In genomic region chr1:203440780-203441179, GRCh38 we compare ENCODE assay signal across 9 cellular contexts. TPM values are rescaled to one million over a fixed set of nuclear protein-coding genes. Genes with fewer than 3 reads are reported as not detected.
DNase-seq lines count a peak whose midpoint lies in the region; FAIRE-seq and TF ChIP-seq lines count a peak whose summit lies in the region.
"Had no signal": no experiment of that assay in that cellular context is flagged by ENCODE, and none has a peak within 500 bp of the region (broad histone marks: within the 10 kb centered on the region; RNA-seq: fewer than 3 reads in every experiment).

No MANE protein-coding gene starts in this region.

- H3K4me3 ChIP-seq in Peyer's patch (no peak overlapping the region), fibroblast of pulmonary artery (replicated peaks; ENCODE audit: low read depth, low read length) (no peak overlapping the region)

- peaks cover 0 to 40% (median 8%) of the 10 kb centered on the region in 4 donors for H3K4me1 ChIP-seq in Peyer's patch

- no peak for TF ChIP-seq POLR2A in Peyer's patch (IDR thresholded peaks at IDR 0.05)

- peak overlapping the region in 2 of 4 donors; percentile 48 to 51 for H3K27ac ChIP-seq in Peyer's patch

- H3K9me3 ChIP-seq in Peyer's patch = no peaks in the 10 kb centered on the region

- peaks cover 6% of the 10 kb centered on the region for H3K36me3 Mint-ChIP-seq in glutamatergic neuron (ENCODE audit: unreplicated experiment)
- H3K36me3 Mint-ChIP-seq: activated naive CD8-positive, alpha-beta T cell had no signal

- no peak overlapping the region for H3K27ac Mint-ChIP-seq in glutamatergic neuron (ENCODE audit: unreplicated experiment)
- H3K27ac Mint-ChIP-seq: activated naive CD8-positive, alpha-beta T cell had no signal

- no peaks in the 10 kb centered on the region for H3K9me3 Mint-ChIP-seq in glutamatergic neuron (ENCODE audit: unreplicated experiment)

- H3K36me3 ChIP-seq in Peyer's patch = no peaks in the 10 kb centered on the region

- H3K27me3 Mint-ChIP-seq in glutamatergic neuron (ENCODE audit: unreplicated experiment) = peaks cover 10% of the 10 kb centered on the region

- TF ChIP-seq CTCF in Peyer's patch (IDR thresholded peaks at IDR 0.05) (peak in 5 of 6 experiments; percentile 39 to 93 (median 82)), fibroblast of pulmonary artery (IDR thresholded peaks at IDR 0.05; ENCODE audit: low read length, missing control alignments) (peak; percentile 67), glutamatergic neuron (IDR thresholded peaks at IDR 0.05; ENCODE audit: partially characterized antibody, unreplicated experiment) (no peak), D721Med (IDR thresholded peaks at IDR 0.05; ENCODE audit: insufficient read depth, missing control alignments) (no peak)

- no peak overlapping the region for H3K4me3 Mint-ChIP-seq in glutamatergic neuron (ENCODE audit: unreplicated experiment)
- H3K4me3 Mint-ChIP-seq: activated naive CD8-positive, alpha-beta T cell had no signal

- peak; percentile 14 to 53 for DNase-seq in NCI-H524 (lab: John Stamatoyannopoulos, UW)
- DNase-seq in NCI-H524 treated with DMSO at 0.1 percent for 48 hours (lab: John Stamatoyannopoulos, UW) = no peak
- peak; percentile 44 to 90 (median 84) for DNase-seq in Peyer's patch
- peak; percentile 88 for DNase-seq in fibroblast of pulmonary artery (ENCODE audit: low read depth)
- DNase-seq in occipital lobe (lab: John Stamatoyannopoulos, UW) = peak; percentile 23
- no peak for DNase-seq in GF-D8 (lab: John Stamatoyannopoulos, UW)
- DNase-seq in glutamatergic neuron = no peak
- DNase-seq in D721Med (ENCODE audit: insufficient read length, low spot score) = no peak

- FAIRE-seq in D721Med (lab: Jason Lieb, UNC) = no peak

- H3K4me1 Mint-ChIP-seq in glutamatergic neuron (ENCODE audit: low read depth, unreplicated experiment) = peaks cover 3% of the 10 kb centered on the region

- H3K27me3 ChIP-seq in Peyer's patch = no peaks in the 10 kb centered on the region

RNA-seq across cellular contexts. Expression of gene PRELP, which starts 34.8 kb away (rescaled TPM):
- total RNA-seq in Peyer's patch (10 to 100 TPM in 3 of 4 donors, 1 to 10 TPM in 1; 4.2 to 38.3 (median 18.0) TPM), occipital lobe (0.16 TPM), glutamatergic neuron (ENCODE audit: unreplicated experiment) (not detected)

RNA-seq across cellular contexts. Expression of gene OPTC, which starts 53.2 kb away (rescaled TPM):
- total RNA-seq in Peyer's patch = not detected
- total RNA-seq in occipital lobe = not detected
- not detected for total RNA-seq in glutamatergic neuron (ENCODE audit: unreplicated experiment)

Comparison
In these comparisons a context has a peak if more than half of its experiments do, and no peak if none do; other contexts are left out.
1. DNase-seq: peak in NCI-H524 (2 of 2), Peyer's patch (3 of 3), fibroblast of pulmonary artery (single experiment) and occipital lobe (single experiment); none in NCI-H524 treated with DMSO at 0.1 percent for 48 hours (single experiment), GF-D8 (single experiment), glutamatergic neuron (single experiment) and D721Med (single experiment).
2. CTCF ChIP-seq: peak in Peyer's patch (5 of 6) and fibroblast of pulmonary artery (single experiment); none in glutamatergic neuron (single experiment) and D721Med (single experiment).